33 cellular contexts compared by ENCODE assay signal in genomic region chr3:105085506-105085905, GRCh38.
"Had no signal": no experiment of that assay in that cellular context is flagged by ENCODE, and none has a peak within 500 bp of the region (broad histone marks: within the 10 kb centered on the region; RNA-seq: fewer than 3 reads in every experiment).

No MANE protein-coding gene starts in this region.

- H3K4me1 Mint-ChIP-seq: activated CD4-positive, alpha-beta T cell treated with anti-CD3 and anti-CD28 coated beads for 36 hours; activated CD4-positive, alpha-beta T cell treated with anti-CD3 and anti-CD28 coated beads, Interleukin-2, amount 10 ng/mL, durations not matched to agents 7 days and 5 days had no signal

- H3K36me3 ChIP-seq: adrenal gland, cardiac muscle cell, Peyer's patch had no signal

- H3K27me3 ChIP-seq: adrenal gland, cardiac muscle cell, Peyer's patch had no signal

- H3K4me1 ChIP-seq: adrenal gland, Peyer's patch had no signal

- H3K9me3 ChIP-seq: adrenal gland, Peyer's patch had no signal

- H3K4me3 Mint-ChIP-seq: activated CD4-positive, alpha-beta T cell treated with anti-CD3 and anti-CD28 coated beads for 36 hours; activated CD4-positive, alpha-beta T cell treated with anti-CD3 and anti-CD28 coated beads, Interleukin-2, amount 10 ng/mL, durations not matched to agents 7 days and 5 days; activated naive CD4-positive, alpha-beta T cell treated with anti-CD3 and anti-CD28 coated beads for 36 hours; activated T-cell treated with anti-CD3 and anti-CD28 coated beads, Interleukin-2, amount 50 U/mL, for 4 hours; activated T-helper 1 cell treated with anti-CD3 and anti-CD28 coated beads, Interleukin-12 subunit alpha, Interleukin-12 subunit beta, Interleukin-2, Interleukin-4 antibody, amounts not matched to agents 30 ng/mL and 10 ng/mL and 1 ng/mL, durations not matched to agents 14 hours and 24 hours and 36 hours had no signal

- H3K9me3 Mint-ChIP-seq: activated CD4-positive, alpha-beta T cell treated with anti-CD3 and anti-CD28 coated beads, Interleukin-2, amount 10 ng/mL, durations not matched to agents 7 days and 5 days; activated naive CD4-positive, alpha-beta T cell treated with anti-CD3 and anti-CD28 coated beads for 36 hours; activated naive CD4-positive, alpha-beta T cell treated with anti-CD3 and anti-CD28 coated beads, Interleukin-2, amount 50 U/mL, for 72 hours; activated T-cell treated with anti-CD3 and anti-CD28 coated beads, Interleukin-2, amount 50 U/mL, for 4 hours; activated T-helper 1 cell treated with anti-CD3 and anti-CD28 coated beads, Interleukin-12 subunit alpha, Interleukin-12 subunit beta, Interleukin-2, Interleukin-4 antibody, amounts not matched to agents 30 ng/mL and 10 ng/mL and 1 ng/mL, durations not matched to agents 14 hours and 24 hours and 36 hours had no signal

- H3K27me3 Mint-ChIP-seq: activated CD4-positive, alpha-beta T cell treated with anti-CD3 and anti-CD28 coated beads for 36 hours; activated CD4-positive, alpha-beta T cell treated with anti-CD3 and anti-CD28 coated beads, Interleukin-2, amount 10 ng/mL, durations not matched to agents 7 days and 5 days had no signal

- H3K4me3 ChIP-seq: adrenal gland, cardiac muscle cell, K562, Peyer's patch had no signal

- H3K27ac ChIP-seq: adrenal gland, cardiac muscle cell, Peyer's patch, RWPE1 had no signal

- H3K27ac Mint-ChIP-seq: activated CD4-positive, alpha-beta T cell treated with anti-CD3 and anti-CD28 coated beads for 36 hours; activated CD4-positive, alpha-beta T cell treated with anti-CD3 and anti-CD28 coated beads, Interleukin-2, amount 10 ng/mL, durations not matched to agents 7 days and 5 days; activated naive CD4-positive, alpha-beta T cell treated with anti-CD3 and anti-CD28 coated beads for 36 hours; activated naive CD4-positive, alpha-beta T cell treated with anti-CD3 and anti-CD28 coated beads, Interleukin-2, amount 50 U/mL, for 72 hours; activated T-helper 1 cell treated with anti-CD3 and anti-CD28 coated beads, Interleukin-12 subunit alpha, Interleukin-12 subunit beta, Interleukin-2, Interleukin-4 antibody, amounts not matched to agents 30 ng/mL and 10 ng/mL and 1 ng/mL, durations not matched to agents 14 hours and 24 hours and 36 hours had no signal

- H3K36me3 Mint-ChIP-seq: activated naive CD4-positive, alpha-beta T cell treated with anti-CD3 and anti-CD28 coated beads, Interleukin-2, amount 50 U/mL, for 72 hours had no signal

- ATAC-seq: activated CD4-positive, alpha-beta T cell treated with anti-CD3 and anti-CD28 coated beads for 36 hours; activated naive CD4-positive, alpha-beta T cell treated with anti-CD3 and anti-CD28 coated beads, Interleukin-2, amount 50 U/mL, for 72 hours; activated T-cell treated with anti-CD3 and anti-CD28 coated beads, Interleukin-2, amount 50 U/mL, for 4 hours; K562; PC-3; Right ventricle myocardium inferior; SK-N-SH treated with all-trans-retinoic acid at 6 μM for 48 hours had no signal

- DNase-seq: activated CD4-positive, alpha-beta T cell treated with anti-CD3 and anti-CD28 coated beads for 36 hours; activated CD4-positive, alpha-beta T cell treated with anti-CD3 and anti-CD28 coated beads, Interleukin-2, amount 10 ng/mL, durations not matched to agents 7 days and 5 days; activated CD4-positive, alpha-beta T cell treated with anti-CD3 and anti-CD28 coated beads, Interleukin-2, amount 50 U/mL, for 48 hours; activated CD8-positive, alpha-beta memory T cell treated with anti-CD3 and anti-CD28 coated beads, Interleukin-2, amount 50 U/mL, for 4 hours; activated gamma-delta T cell treated with Interleukin-2 at 50 U/mL for 16 hours; activated naive CD4-positive, alpha-beta T cell treated with anti-CD3 and anti-CD28 coated beads for 36 hours; activated T-cell treated with anti-CD3 and anti-CD28 coated beads for 4 hours; activated T-cell treated with anti-CD3 and anti-CD28 coated beads, Interleukin-2, amount 50 U/mL, for 4 hours; adrenal gland; anterior cingulate cortex; NCI-H1092 treated with DMSO at 0.1 percent for 48 hours; NCI-H1417; NCI-H146; NCI-H187; NCI-H2029 treated with DMSO at 0.1 percent for 48 hours; NCI-H2107; NCI-H2171; NCI-H510A; NCI-H526; NCI-H748 treated with DMSO at 0.1 percent for 48 hours; NK-92 treated with Interleukin-12 subunit alpha and Interleukin-12 subunit beta, amount 100 ng/mL, for 24 hours; PC-3; Peyer's patch; SIG-M5; T-helper 1 cell; T1000 had no signal
